Comparison of ENCODE assay signal across 8 cellular contexts in genomic region chr12:125311050-125311449, GRCh38.
"Had no signal": no experiment of that assay in that cellular context is flagged by ENCODE, and none has a peak within 500 bp of the region (broad histone marks: within the 10 kb centered on the region; RNA-seq: fewer than 3 reads in every experiment).

No MANE protein-coding gene starts in this region.

- ATAC-seq: GM23338, HCT116 had no signal

- H3K27ac ChIP-seq: GM23248 had no signal

- DNase-seq: GM23248, GOT3, H7, H9, HCEC 1CT, HFFc6 had no signal
